ENCODE assay signal across 1 cellular context in the genomic region with DNA sequence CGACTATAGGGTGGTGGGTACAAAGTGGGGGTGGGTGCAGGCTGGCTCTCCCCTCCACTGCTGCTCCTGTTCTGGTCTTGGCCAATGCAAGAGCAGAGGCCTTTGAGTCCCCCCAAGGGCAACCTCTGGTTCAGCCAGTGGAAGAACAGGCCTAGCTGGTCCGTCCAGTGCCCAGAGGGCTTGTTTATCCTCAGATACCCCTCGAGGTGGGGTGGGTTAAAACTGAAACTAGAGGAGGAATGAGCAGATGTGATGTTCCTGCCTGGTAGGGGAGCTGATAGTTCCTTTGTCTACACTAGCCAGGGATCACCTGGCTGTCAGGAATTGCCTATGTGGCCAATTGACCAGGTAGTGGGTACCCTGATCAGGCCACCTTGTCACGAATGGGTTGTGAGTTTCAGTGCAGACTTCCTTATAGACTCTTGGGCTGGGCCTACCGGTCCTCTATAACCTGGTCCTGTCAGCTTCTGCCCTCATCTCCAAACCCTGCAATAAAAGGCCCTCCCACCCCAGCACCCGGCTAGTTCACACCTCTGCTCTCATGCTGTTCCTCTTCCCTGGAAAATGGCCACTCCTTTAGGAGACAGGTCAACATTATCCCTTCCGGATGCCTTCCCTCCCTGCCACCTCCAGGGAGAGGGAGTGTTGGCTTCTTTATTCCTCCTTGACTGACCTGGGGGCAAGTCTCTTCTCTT.
TF ChIP-seq lines count a peak whose summit lies in the region.

No MANE protein-coding gene starts in this region.

TF ChIP-seq in GM23338, 12 proteins besides CTCF, POLR2A, EP300 and RAD21 (continued from another document):
- TF ChIP-seq POLR2AphosphoS5 (IDR thresholded peaks at IDR 0.05; ENCODE audit: low read depth): no peak
- TF ChIP-seq NANOG (IDR thresholded peaks at IDR 0.05; ENCODE audit: borderline replicate concordance): no peak
- TF ChIP-seq EZH2phosphoT487 (IDR thresholded peaks at IDR 0.05; ENCODE audit: unreplicated experiment): no peak
- no peak for TF ChIP-seq ZNF114 (CRISPR knock-in tag; IDR thresholded peaks at IDR 0.05)
- TF ChIP-seq, protein P1, sequence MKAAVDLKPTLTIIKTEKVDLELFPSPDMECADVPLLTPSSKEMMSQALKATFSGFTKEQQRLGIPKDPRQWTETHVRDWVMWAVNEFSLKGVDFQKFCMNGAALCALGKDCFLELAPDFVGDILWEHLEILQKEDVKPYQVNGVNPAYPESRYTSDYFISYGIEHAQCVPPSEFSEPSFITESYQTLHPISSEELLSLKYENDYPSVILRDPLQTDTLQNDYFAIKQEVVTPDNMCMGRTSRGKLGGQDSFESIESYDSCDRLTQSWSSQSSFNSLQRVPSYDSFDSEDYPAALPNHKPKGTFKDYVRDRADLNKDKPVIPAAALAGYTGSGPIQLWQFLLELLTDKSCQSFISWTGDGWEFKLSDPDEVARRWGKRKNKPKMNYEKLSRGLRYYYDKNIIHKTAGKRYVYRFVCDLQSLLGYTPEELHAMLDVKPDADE (IDR thresholded peaks at IDR 0.05): no peak
- TF ChIP-seq STAT1 (IDR thresholded peaks at IDR 0.05; ENCODE audit: unreplicated experiment): no peak
- TF ChIP-seq EZH2 (IDR thresholded peaks at IDR 0.05; ENCODE audit: low read depth, unreplicated experiment): no peak
- TF ChIP-seq, protein P2, sequence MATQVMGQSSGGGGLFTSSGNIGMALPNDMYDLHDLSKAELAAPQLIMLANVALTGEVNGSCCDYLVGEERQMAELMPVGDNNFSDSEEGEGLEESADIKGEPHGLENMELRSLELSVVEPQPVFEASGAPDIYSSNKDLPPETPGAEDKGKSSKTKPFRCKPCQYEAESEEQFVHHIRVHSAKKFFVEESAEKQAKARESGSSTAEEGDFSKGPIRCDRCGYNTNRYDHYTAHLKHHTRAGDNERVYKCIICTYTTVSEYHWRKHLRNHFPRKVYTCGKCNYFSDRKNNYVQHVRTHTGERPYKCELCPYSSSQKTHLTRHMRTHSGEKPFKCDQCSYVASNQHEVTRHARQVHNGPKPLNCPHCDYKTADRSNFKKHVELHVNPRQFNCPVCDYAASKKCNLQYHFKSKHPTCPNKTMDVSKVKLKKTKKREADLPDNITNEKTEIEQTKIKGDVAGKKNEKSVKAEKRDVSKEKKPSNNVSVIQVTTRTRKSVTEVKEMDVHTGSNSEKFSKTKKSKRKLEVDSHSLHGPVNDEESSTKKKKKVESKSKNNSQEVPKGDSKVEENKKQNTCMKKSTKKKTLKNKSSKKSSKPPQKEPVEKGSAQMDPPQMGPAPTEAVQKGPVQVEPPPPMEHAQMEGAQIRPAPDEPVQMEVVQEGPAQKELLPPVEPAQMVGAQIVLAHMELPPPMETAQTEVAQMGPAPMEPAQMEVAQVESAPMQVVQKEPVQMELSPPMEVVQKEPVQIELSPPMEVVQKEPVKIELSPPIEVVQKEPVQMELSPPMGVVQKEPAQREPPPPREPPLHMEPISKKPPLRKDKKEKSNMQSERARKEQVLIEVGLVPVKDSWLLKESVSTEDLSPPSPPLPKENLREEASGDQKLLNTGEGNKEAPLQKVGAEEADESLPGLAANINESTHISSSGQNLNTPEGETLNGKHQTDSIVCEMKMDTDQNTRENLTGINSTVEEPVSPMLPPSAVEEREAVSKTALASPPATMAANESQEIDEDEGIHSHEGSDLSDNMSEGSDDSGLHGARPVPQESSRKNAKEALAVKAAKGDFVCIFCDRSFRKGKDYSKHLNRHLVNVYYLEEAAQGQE (IDR thresholded peaks at IDR 0.05; ENCODE audit: unreplicated experiment): no peak
- TF ChIP-seq, protein P3, sequence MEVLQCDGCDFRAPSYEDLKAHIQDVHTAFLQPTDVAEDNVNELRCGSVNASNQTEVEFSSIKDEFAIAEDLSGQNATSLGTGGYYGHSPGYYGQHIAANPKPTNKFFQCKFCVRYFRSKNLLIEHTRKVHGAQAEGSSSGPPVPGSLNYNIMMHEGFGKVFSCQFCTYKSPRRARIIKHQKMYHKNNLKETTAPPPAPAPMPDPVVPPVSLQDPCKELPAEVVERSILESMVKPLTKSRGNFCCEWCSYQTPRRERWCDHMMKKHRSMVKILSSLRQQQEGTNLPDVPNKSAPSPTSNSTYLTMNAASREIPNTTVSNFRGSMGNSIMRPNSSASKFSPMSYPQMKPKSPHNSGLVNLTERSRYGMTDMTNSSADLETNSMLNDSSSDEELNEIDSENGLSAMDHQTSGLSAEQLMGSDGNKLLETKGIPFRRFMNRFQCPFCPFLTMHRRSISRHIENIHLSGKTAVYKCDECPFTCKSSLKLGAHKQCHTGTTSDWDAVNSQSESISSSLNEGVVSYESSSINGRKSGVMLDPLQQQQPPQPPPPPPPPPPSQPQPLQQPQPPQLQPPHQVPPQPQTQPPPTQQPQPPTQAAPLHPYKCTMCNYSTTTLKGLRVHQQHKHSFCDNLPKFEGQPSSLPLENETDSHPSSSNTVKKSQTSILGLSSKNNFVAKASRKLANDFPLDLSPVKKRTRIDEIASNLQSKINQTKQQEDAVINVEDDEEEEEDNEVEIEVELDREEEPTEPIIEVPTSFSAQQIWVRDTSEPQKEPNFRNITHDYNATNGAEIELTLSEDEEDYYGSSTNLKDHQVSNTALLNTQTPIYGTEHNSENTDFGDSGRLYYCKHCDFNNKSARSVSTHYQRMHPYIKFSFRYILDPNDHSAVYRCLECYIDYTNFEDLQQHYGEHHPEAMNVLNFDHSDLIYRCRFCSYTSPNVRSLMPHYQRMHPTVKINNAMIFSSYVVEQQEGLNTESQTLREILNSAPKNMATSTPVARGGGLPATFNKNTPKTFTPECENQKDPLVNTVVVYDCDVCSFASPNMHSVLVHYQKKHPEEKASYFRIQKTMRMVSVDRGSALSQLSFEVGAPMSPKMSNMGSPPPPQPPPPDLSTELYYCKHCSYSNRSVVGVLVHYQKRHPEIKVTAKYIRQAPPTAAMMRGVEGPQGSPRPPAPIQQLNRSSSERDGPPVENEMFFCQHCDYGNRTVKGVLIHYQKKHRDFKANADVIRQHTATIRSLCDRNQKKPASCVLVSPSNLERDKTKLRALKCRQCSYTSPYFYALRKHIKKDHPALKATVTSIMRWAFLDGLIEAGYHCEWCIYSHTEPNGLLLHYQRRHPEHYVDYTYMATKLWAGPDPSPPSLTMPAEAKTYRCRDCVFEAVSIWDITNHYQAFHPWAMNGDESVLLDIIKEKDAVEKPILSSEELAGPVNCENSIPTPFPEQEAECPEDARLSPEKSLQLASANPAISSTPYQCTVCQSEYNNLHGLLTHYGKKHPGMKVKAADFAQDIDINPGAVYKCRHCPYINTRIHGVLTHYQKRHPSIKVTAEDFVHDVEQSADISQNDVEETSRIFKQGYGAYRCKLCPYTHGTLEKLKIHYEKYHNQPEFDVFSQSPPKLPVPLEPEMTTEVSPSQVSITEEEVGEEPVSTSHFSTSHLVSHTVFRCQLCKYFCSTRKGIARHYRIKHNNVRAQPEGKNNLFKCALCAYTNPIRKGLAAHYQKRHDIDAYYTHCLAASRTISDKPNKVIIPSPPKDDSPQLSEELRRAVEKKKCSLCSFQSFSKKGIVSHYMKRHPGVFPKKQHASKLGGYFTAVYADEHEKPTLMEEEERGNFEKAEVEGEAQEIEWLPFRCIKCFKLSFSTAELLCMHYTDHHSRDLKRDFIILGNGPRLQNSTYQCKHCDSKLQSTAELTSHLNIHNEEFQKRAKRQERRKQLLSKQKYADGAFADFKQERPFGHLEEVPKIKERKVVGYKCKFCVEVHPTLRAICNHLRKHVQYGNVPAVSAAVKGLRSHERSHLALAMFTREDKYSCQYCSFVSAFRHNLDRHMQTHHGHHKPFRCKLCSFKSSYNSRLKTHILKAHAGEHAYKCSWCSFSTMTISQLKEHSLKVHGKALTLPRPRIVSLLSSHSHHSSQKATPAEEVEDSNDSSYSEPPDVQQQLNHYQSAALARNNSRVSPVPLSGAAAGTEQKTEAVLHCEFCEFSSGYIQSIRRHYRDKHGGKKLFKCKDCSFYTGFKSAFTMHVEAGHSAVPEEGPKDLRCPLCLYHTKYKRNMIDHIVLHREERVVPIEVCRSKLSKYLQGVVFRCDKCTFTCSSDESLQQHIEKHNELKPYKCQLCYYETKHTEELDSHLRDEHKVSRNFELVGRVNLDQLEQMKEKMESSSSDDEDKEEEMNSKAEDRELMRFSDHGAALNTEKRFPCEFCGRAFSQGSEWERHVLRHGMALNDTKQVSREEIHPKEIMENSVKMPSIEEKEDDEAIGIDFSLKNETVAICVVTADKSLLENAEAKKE (CRISPR knock-in tag; IDR thresholded peaks at IDR 0.05): no peak
